Comparison of ENCODE assay signal across 16 cellular contexts in the genomic region with DNA sequence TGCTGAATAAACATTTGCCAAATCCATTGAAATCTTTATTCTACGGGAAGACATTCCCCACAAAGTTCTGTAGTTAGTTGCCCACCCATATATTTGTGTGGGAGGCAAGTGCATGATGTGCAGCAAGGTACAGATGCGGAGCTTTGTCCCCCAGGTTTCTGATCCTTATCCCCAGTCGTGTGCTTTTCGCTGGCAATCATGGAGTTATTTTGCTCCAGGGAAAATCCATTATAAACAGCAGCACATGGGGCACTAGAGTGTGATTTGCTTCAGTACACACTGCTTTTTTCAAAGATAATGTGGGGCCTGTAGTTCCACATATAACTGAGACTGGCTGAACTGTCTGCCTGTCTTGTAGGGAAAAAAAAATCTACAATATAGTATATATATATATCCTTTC.
DNase-seq lines count a peak whose midpoint lies in the region; ATAC-seq and TF ChIP-seq lines count a peak whose summit lies in the region.
"Had no signal": no experiment of that assay in that cellular context is flagged by ENCODE, and none has a peak within 500 bp of the region (broad histone marks: within the 10 kb centered on the region; RNA-seq: fewer than 3 reads in every experiment).

No MANE protein-coding gene starts in this region.

- no peaks in the 10 kb centered on the region for H3K36me3 ChIP-seq in BE2C

- TF ChIP-seq CTCF in BE2C (IDR thresholded peaks at IDR 0.05; ENCODE audit: low read depth, low read length): no peak

- peaks cover 5% of the 10 kb centered on the region for H3K36me3 Mint-ChIP-seq in effector memory CD8-positive, alpha-beta T cell (ENCODE audit: insufficient read depth)
- H3K36me3 Mint-ChIP-seq in activated CD8-positive, alpha-beta memory T cell treated with anti-CD3 and anti-CD28 coated beads, Interleukin-2, amount 10 ng/mL, durations not matched to agents 7 days and 5 days: no peaks in the 10 kb centered on the region
- H3K36me3 Mint-ChIP-seq: CD14-positive monocyte; CD8-positive, alpha-beta T cell had no signal

- H3K4me3 ChIP-seq in BE2C (ENCODE audit: low read depth, low read length): no peak overlapping the region
- H3K4me3 ChIP-seq: A549 had no signal

- H3K27me3 ChIP-seq in BE2C: no peaks in the 10 kb centered on the region

- H3K9me3 Mint-ChIP-seq in effector memory CD8-positive, alpha-beta T cell: no peaks in the 10 kb centered on the region
- H3K9me3 Mint-ChIP-seq in activated CD8-positive, alpha-beta memory T cell treated with anti-CD3 and anti-CD28 coated beads, Interleukin-2, amount 10 ng/mL, durations not matched to agents 7 days and 5 days (ENCODE audit: low read depth): no peaks in the 10 kb centered on the region
- H3K9me3 Mint-ChIP-seq: CD8-positive, alpha-beta T cell; HFFc6 had no signal

- no peak overlapping the region for H3K4me3 Mint-ChIP-seq in effector memory CD8-positive, alpha-beta T cell
- H3K4me3 Mint-ChIP-seq in activated CD8-positive, alpha-beta memory T cell treated with anti-CD3 and anti-CD28 coated beads, Interleukin-2, amount 10 ng/mL, durations not matched to agents 7 days and 5 days: no peak overlapping the region
- H3K4me3 Mint-ChIP-seq: CD14-positive monocyte; CD8-positive, alpha-beta T cell; HFFc6 had no signal

- H3K4me1 ChIP-seq in BE2C: peaks cover 54% of the 10 kb centered on the region
- H3K4me1 ChIP-seq: A549 had no signal

- peak; percentile 65 for DNase-seq in BE2C
- DNase-seq in NCI-H1930 (lab: John Stamatoyannopoulos, UW): peak; percentile 13 to 21
- DNase-seq in NCI-H526 treated with DMSO at 0.1 percent for 48 hours (lab: John Stamatoyannopoulos, UW): peak; percentile 59
- DNase-seq in left kidney (ENCODE audit: low read depth, low spot score): peak; percentile 63
- DNase-seq in SK-N-DZ (ENCODE audit: low spot score): no peak
- DNase-seq in effector memory CD8-positive, alpha-beta T cell: no peak
- DNase-seq in activated CD8-positive, alpha-beta memory T cell treated with anti-CD3 and anti-CD28 coated beads, Interleukin-2, amount 10 ng/mL, durations not matched to agents 7 days and 5 days: no peak
- DNase-seq: CD8-positive, alpha-beta T cell; COR-L47; DMS53; GF-D8; HCEC 1CT; HFFc6 had no signal

- no peaks in the 10 kb centered on the region for H3K9me3 ChIP-seq in BE2C
- H3K9me3 ChIP-seq: A549 had no signal

- no peaks in the 10 kb centered on the region for H3K27me3 Mint-ChIP-seq in effector memory CD8-positive, alpha-beta T cell
- H3K27me3 Mint-ChIP-seq in activated CD8-positive, alpha-beta memory T cell treated with anti-CD3 and anti-CD28 coated beads, Interleukin-2, amount 10 ng/mL, durations not matched to agents 7 days and 5 days: no peaks in the 10 kb centered on the region

- no peaks in the 10 kb centered on the region for H3K4me1 Mint-ChIP-seq in effector memory CD8-positive, alpha-beta T cell (ENCODE audit: low read depth in 2 of 2)
- peaks cover 6% of the 10 kb centered on the region for H3K4me1 Mint-ChIP-seq in activated CD8-positive, alpha-beta memory T cell treated with anti-CD3 and anti-CD28 coated beads, Interleukin-2, amount 10 ng/mL, durations not matched to agents 7 days and 5 days

- ATAC-seq in effector memory CD8-positive, alpha-beta T cell (replicated peaks): no peak
- ATAC-seq in HG03432 (IDR thresholded peaks at IDR 0.05; ENCODE audit: unreplicated experiment): no peak
- ATAC-seq in activated CD8-positive, alpha-beta memory T cell treated with anti-CD3 and anti-CD28 coated beads, Interleukin-2, amount 10 ng/mL, durations not matched to agents 7 days and 5 days: no peak
- ATAC-seq: A549; CD8-positive, alpha-beta T cell had no signal

- no peak overlapping the region for H3K27ac Mint-ChIP-seq in effector memory CD8-positive, alpha-beta T cell
- no peak overlapping the region for H3K27ac Mint-ChIP-seq in activated CD8-positive, alpha-beta memory T cell treated with anti-CD3 and anti-CD28 coated beads, Interleukin-2, amount 10 ng/mL, durations not matched to agents 7 days and 5 days
- H3K27ac Mint-ChIP-seq: CD14-positive monocyte; CD8-positive, alpha-beta T cell; HFFc6 had no signal

- CTCF ChIA-PET in activated CD8-positive, alpha-beta memory T cell treated with anti-CD3 and anti-CD28 coated beads, Interleukin-2, amount 10 ng/mL, durations not matched to agents 7 days and 5 days (lab: Charles Lee): interaction anchor here (1.5 kb wide), 1 partner anchor 9 kb away, joined by 4 read pairs; no protein-coding TSS in a partner anchor

Comparison
In these comparisons a context has a peak if more than half of its experiments do, and no peak if none do; other contexts are left out.
1. DNase-seq: peak in BE2C (single experiment), NCI-H1930 (2 of 2), NCI-H526 treated with DMSO at 0.1 percent for 48 hours (single experiment) and left kidney (single experiment); none in SK-N-DZ (single experiment), effector memory CD8-positive, alpha-beta T cell (0 of 3) and activated CD8-positive, alpha-beta memory T cell treated with anti-CD3 and anti-CD28 coated beads, Interleukin-2, amount 10 ng/mL, durations not matched to agents 7 days and 5 days (single experiment).